ENCODE assay signal across 17 cellular contexts in the genomic region with DNA sequence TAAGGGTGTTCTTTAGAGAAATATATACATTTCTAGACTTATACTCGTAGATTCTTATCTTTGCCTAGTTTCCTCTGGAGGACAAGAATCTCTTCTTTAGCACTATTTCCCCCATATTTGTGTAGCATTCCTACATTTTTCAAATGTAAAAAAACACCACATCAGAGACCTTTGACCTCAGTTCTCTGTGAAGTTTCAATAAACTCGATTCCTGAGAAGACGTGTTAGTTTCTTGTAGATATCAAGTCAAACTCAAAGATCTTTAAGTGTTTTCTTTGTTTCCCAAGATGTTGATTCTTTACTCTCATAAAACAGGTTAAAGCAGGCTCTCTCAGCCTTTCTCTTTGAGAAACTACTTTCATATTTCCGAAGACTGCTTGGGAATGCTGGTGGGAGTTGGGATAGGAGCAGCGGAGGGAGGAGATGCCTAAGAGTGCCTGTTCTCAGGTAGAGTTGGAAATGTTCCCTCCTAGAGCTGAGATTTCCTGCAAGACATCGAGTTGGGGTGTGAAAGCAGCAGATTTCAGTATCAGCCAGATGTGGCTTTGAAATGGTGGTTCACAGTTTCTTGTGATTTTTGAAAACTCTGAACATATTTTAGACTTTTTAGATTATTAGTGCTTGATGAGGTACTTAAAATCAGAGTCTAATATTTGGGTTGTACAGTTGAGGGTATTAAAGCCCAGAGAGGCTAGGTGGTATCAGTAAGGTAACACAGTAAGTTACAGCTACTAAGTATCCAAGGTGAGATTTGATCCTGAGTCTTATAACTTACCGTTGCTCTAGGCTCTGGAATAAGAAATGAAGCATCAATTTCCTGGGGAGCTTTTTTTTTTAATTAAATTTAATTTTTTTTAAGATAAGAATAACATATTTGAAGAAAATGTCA. TPM values are rescaled to one million over a fixed set of nuclear protein-coding genes. Genes with fewer than 3 reads are reported as not detected.
DNase-seq lines count a peak whose midpoint lies in the region; ATAC-seq, FAIRE-seq and TF ChIP-seq lines count a peak whose summit lies in the region.
"Had no signal": no experiment of that assay in that cellular context is flagged by ENCODE, and none has a peak within 500 bp of the region (broad histone marks: within the 10 kb centered on the region; RNA-seq: fewer than 3 reads in every experiment).

No MANE protein-coding gene starts in this region.

- 73 to 74% methylated on average over 7 of the region's 7 CpGs for WGBS in GM23248 (ENCODE audit: low coverage in 1 of 2, low lambda C conversion rate in 2 of 2, missing lambda C conversion rate in 2 of 2), 2 experiments

- TF ChIP-seq CTCF in RWPE2 (IDR thresholded peaks at IDR 0.05; ENCODE audit: poor library complexity, severe bottlenecking) (no peak), left lung (IDR thresholded peaks at IDR 0.05) (no peak), left ventricle myocardium inferior (IDR thresholded peaks at IDR 0.05; ENCODE audit: borderline replicate concordance) (no peak)

- no peaks in the 10 kb centered on the region; the same call in 1 of the 2 replicates for H3K36me3 ChIP-seq in RWPE2 (ENCODE audit: low read depth)
- H3K36me3 ChIP-seq in left lung, result no peaks in the 10 kb centered on the region
- no peaks in the 10 kb centered on the region for H3K36me3 ChIP-seq in GM23248 (ENCODE audit: low read depth)
- H3K36me3 ChIP-seq in left ventricle myocardium inferior, result no peaks in the 10 kb centered on the region
- H3K36me3 ChIP-seq: ovary had no signal

- DNase-seq in GM12892 (ENCODE audit: insufficient read length), result no peak
- no peak for DNase-seq in RWPE2 (ENCODE audit: low spot score)
- DNase-seq in left lung, result no peak
- DNase-seq in GM23248, result no peak
- no peak for DNase-seq in left ventricle myocardium inferior
- DNase-seq in SK-N-DZ (ENCODE audit: low spot score), result no peak
- DNase-seq: activated CD4-positive, alpha-beta T cell treated with anti-CD3 and anti-CD28 coated beads, Interleukin-2, amount 50 U/mL, for 48 hours; anterior cingulate cortex; mesendoderm; NCI-H510A treated with DMSO at 0.1 percent for 48 hours; ovary; SK-N-SH; testis had no signal

- no peaks in the 10 kb centered on the region for H3K9me2 ChIP-seq in GM23248 (ENCODE audit: insufficient read depth)
- H3K9me2 ChIP-seq: SK-N-SH had no signal

- H3K4me3 ChIP-seq in RWPE2 (ENCODE audit: severe bottlenecking), result no peak overlapping the region
- H3K4me3 ChIP-seq in left lung, result no peak overlapping the region
- no peak overlapping the region for H3K4me3 ChIP-seq in GM23248
- no peak overlapping the region for H3K4me3 ChIP-seq in left ventricle myocardium inferior
- H3K4me3 ChIP-seq: ovary, testis had no signal

- H3K9me3 ChIP-seq in RWPE2 (ENCODE audit: severe bottlenecking), result no peaks in the 10 kb centered on the region
- H3K9me3 ChIP-seq in left lung, result no peaks in the 10 kb centered on the region
- H3K9me3 ChIP-seq in GM23248 (ENCODE audit: low read depth), result no peaks in the 10 kb centered on the region
- no peaks in the 10 kb centered on the region for H3K9me3 ChIP-seq in left ventricle myocardium inferior (replicated peaks)
- H3K9me3 ChIP-seq: ovary, SK-N-SH, testis had no signal

- in situ Hi-C loops in GM23248 (cut with MboI), result no loop called here

- no peaks in the 10 kb centered on the region for H4K20me1 ChIP-seq in GM23248 (ENCODE audit: insufficient read depth)

- intact Hi-C loops in left lung (cut with DNase I) (no loop called here), left ventricle myocardium inferior (cut with micrococcal nuclease) (no loop called here)

- no peak overlapping the region for H3K9ac ChIP-seq in GM23248
- H3K9ac ChIP-seq: SK-N-SH had no signal

- no peak overlapping the region for H3K4me2 ChIP-seq in GM23248 (ENCODE audit: unreplicated experiment)

- 0 out of 3 replicates have a peak, but pooled peaks have one; percentile 17 for ATAC-seq in RWPE2 (ENCODE audit: low read depth)
- ATAC-seq in left lung, result peak; percentile 80
- ATAC-seq: activated T-helper 17 cell treated with anti-CD3 and anti-CD28 coated beads, Interleukin-2, amount 50 U/mL, for 72 hours had no signal

- no peaks in the 10 kb centered on the region for H3F3A ChIP-seq in GM23248 (ENCODE audit: insufficient read depth)

- no peaks in the 10 kb centered on the region; the same call in 1 of the 2 replicates for H3K79me2 ChIP-seq in GM23248 (ENCODE audit: insufficient read depth)

- peaks cover 7% of the 10 kb centered on the region for H3K4me1 ChIP-seq in RWPE2 (ENCODE audit: insufficient read depth, poor library complexity, severe bottlenecking)
- H3K4me1 ChIP-seq in left lung, result peaks cover 3 to 42% of the 10 kb centered on the region in 2 donors
- peaks cover 7% of the 10 kb centered on the region; the same call in 1 of the 2 replicates for H3K4me1 ChIP-seq in GM23248 (ENCODE audit: insufficient read depth)
- H3K4me1 ChIP-seq in left ventricle myocardium inferior, result peaks cover 28% of the 10 kb centered on the region
- H3K4me1 ChIP-seq: testis had no signal

- H3K27ac ChIP-seq in RWPE2 (ENCODE audit: poor library complexity, severe bottlenecking) (peak overlapping the region; percentile 14), left lung (peak overlapping the region; percentile 40 to 70), temporal lobe (ENCODE audit: low read depth, low read length) (peak overlapping the region; percentile 13), GM23248 (no peak overlapping the region), left ventricle myocardium inferior (replicated peaks) (no peak overlapping the region)
- H3K27ac ChIP-seq: ovary, testis had no signal

- no peak for TF ChIP-seq POLR2A in GM12892 (IDR thresholded peaks at IDR 0.05; ENCODE audit: low read depth, low read length)

- H3K27me3 ChIP-seq in RWPE2 (ENCODE audit: insufficient read depth, poor library complexity, severe bottlenecking) (no peaks in the 10 kb centered on the region), left lung (no peaks in the 10 kb centered on the region), GM23248 (replicated peaks; ENCODE audit: insufficient read depth) (no peaks in the 10 kb centered on the region), left ventricle myocardium inferior (ENCODE audit: low read depth) (no peaks in the 10 kb centered on the region)
- H3K27me3 ChIP-seq: ovary, testis had no signal

- H2AFZ ChIP-seq in GM23248, result no peak overlapping the region

- peak; percentile 67 for FAIRE-seq in GM12892 (lab: Jason Lieb, UNC)
- FAIRE-seq: G401.6, TTC549 had no signal

RNA-seq across cellular contexts. Expression of gene ADK, which starts 13.9 kb away (rescaled TPM):
- 77.4 TPM for polyA plus RNA-seq in GM12892 (2012; ENCODE audit: missing spikeins)
- 10 to 100 TPM; 60.3 to 68.6 TPM for total RNA-seq in left lung
- 28.0 TPM for total RNA-seq in temporal lobe
- total RNA-seq in GM23248 (2014; rRNA removed; shearing (Covaris generic)), result 29.3 and 43.7 TPM in 2 replicates
- polyA plus RNA-seq in GM23248 (2016; fragmentation: Nextera tagmentation; extraction: Ambion mirVana), result 72.5 and 75.1 TPM in 2 replicates
- total RNA-seq in left ventricle myocardium inferior, result 41.3 TPM
- 39.0 and 46.9 TPM in 2 replicates for polyA plus RNA-seq in SK-N-DZ (2014; cell fraction: cytosol; rRNA removed)
- polyA plus RNA-seq in SK-N-DZ (2014; cell fraction: nucleus; rRNA removed), result 19.6 and 30.3 TPM in 2 replicates

RNA-seq across cellular contexts. Expression of gene AP3M1, which starts 14.3 kb away (rescaled TPM):
- 41.2 TPM for polyA plus RNA-seq in GM12892 (2012; ENCODE audit: missing spikeins)
- total RNA-seq in left lung (10 to 100 TPM; 37.5 to 40.5 TPM), temporal lobe (33.4 TPM), left ventricle myocardium inferior (30.6 TPM)
- 22.4 and 35.6 TPM in 2 replicates for total RNA-seq in GM23248 (2014; rRNA removed; shearing (Covaris generic))
- 29.1 and 33.4 TPM in 2 replicates for polyA plus RNA-seq in GM23248 (2016; fragmentation: Nextera tagmentation; extraction: Ambion mirVana)
- polyA plus RNA-seq in SK-N-DZ (2014; cell fraction: cytosol; rRNA removed), result 39.2 and 40.3 TPM in 2 replicates
- 11.9 and 17.6 TPM in 2 replicates for polyA plus RNA-seq in SK-N-DZ (2014; cell fraction: nucleus; rRNA removed)

Comparison
In these comparisons a context has a peak if more than half of its experiments do, and no peak if none do; other contexts are left out.
1. H3K27ac ChIP-seq: peak in RWPE2 (single experiment), left lung (2 of 2) and temporal lobe (single experiment); none in GM23248 (single experiment) and left ventricle myocardium inferior (single experiment).